8 cellular contexts compared by ENCODE assay signal in genomic region chr12:122420471-122421262, GRCh38. TPM values are rescaled to one million over a fixed set of nuclear protein-coding genes. Genes with fewer than 3 reads are reported as not detected.
DNase-seq lines count a peak whose midpoint lies in the region; ATAC-seq and TF ChIP-seq lines count a peak whose summit lies in the region.

No MANE protein-coding gene starts in this region.

- peak overlapping the region; percentile 93 to 100 (median 97) for H3K9ac ChIP-seq in BLaER1 treated with 17β-estradiol and CSF1 and Interleukin-3, amounts not matched to agents 10 nM and 100 nM
- peak overlapping the region; percentile 83 to 94 for H3K9ac ChIP-seq in duodenal mucosa (ENCODE audit: low read depth in 1 of 2, low read length in 2 of 2)

- ATAC-seq in HG03469 (IDR thresholded peaks at IDR 0.05; ENCODE audit: unreplicated experiment) (no peak), HG03457 (IDR thresholded peaks at IDR 0.05; ENCODE audit: unreplicated experiment) (no peak)

- H3K4me3 ChIP-seq in BLaER1 treated with 17β-estradiol and CSF1 and Interleukin-3, amounts not matched to agents 10 nM and 100 nM: peak overlapping the region; percentile 78 to 97 (median 92)
- H3K4me3 ChIP-seq in NB4 (ENCODE audit: low read depth, low read length) (peak overlapping the region; percentile 96), duodenal mucosa (ENCODE audit: low read depth in 1 of 2, low read length in 2 of 2) (peak overlapping the region; percentile 76 to 82)

- H3K27me3 Mint-ChIP-seq in neural crest cell (ENCODE audit: low read depth): no peaks in the 10 kb centered on the region

- H3K36me3 ChIP-seq in BLaER1 treated with 17β-estradiol and CSF1 and Interleukin-3, amounts not matched to agents 10 nM and 100 nM: peaks cover 0 to 22% (median 16%) of the 10 kb centered on the region in 11 experiments; a peak in 16 of 22 replicates
- H3K36me3 ChIP-seq in duodenal mucosa (ENCODE audit: control insufficient read depth in 1 of 2, insufficient read depth in 2 of 2, low read length in 2 of 2): peaks cover 0 to 3% of the 10 kb centered on the region in 2 donors

- peak overlapping the region; percentile 73 for H3K27ac Mint-ChIP-seq in neural crest cell (ENCODE audit: unreplicated experiment)

- H3K4me2 ChIP-seq in BLaER1 treated with 17β-estradiol and CSF1 and Interleukin-3, amounts not matched to agents 10 nM and 100 nM: peak overlapping the region; percentile 95 to 100 (median 98)

- peak overlapping the region; percentile 19 to 99 (median 95); a peak in 20 of 22 replicates for H3K27ac ChIP-seq in BLaER1 treated with 17β-estradiol and CSF1 and Interleukin-3, amounts not matched to agents 10 nM and 100 nM
- H3K27ac ChIP-seq in duodenal mucosa (ENCODE audit: low read depth, low read length): no peak overlapping the region

- DNase-seq in NB4 (ENCODE audit: low read depth): no peak
- DNase-seq in neural crest cell (ENCODE audit: low read depth, low spot score): no peak
- DNase-seq in dermis blood vessel endothelial cell: no peak
- no peak for DNase-seq in D341Med (ENCODE audit: low spot score)

- H3K4me1 Mint-ChIP-seq in neural crest cell: peaks cover 38% of the 10 kb centered on the region

- TF ChIP-seq POLR2A in NB4 (IDR thresholded peaks at IDR 0.05; ENCODE audit: extremely low read depth, insufficient read length): no peak

- H3K9me3 Mint-ChIP-seq in neural crest cell: no peaks in the 10 kb centered on the region

- peaks cover 37 to 50% (median 40%) of the 10 kb centered on the region in 10 experiments for H3K4me1 ChIP-seq in BLaER1 treated with 17β-estradiol and CSF1 and Interleukin-3, amounts not matched to agents 10 nM and 100 nM
- peaks cover 7 to 20% of the 10 kb centered on the region in 2 donors for H3K4me1 ChIP-seq in duodenal mucosa (ENCODE audit: control insufficient read depth in 1 of 2, insufficient read depth in 2 of 2, low read length in 2 of 2)

- H3K27me3 ChIP-seq in BLaER1 treated with 17β-estradiol and CSF1 and Interleukin-3, amounts not matched to agents 10 nM and 100 nM: peaks cover 0 to 7% (median 0%) of the 10 kb centered on the region in 11 experiments; a peak in 4 of 22 replicates
- no peaks in the 10 kb centered on the region for H3K27me3 ChIP-seq in duodenal mucosa (ENCODE audit: control insufficient read depth in 1 of 2, insufficient read depth in 2 of 2, low read length in 2 of 2)

- peaks cover 9 to 55% (median 39%) of the 10 kb centered on the region in 11 experiments; a peak in 18 of 22 replicates for H4K20me1 ChIP-seq in BLaER1 treated with 17β-estradiol and CSF1 and Interleukin-3, amounts not matched to agents 10 nM and 100 nM

- H3K36me3 Mint-ChIP-seq in neural crest cell (ENCODE audit: low read depth): no peaks in the 10 kb centered on the region

- H3K9me3 ChIP-seq in BLaER1 treated with 17β-estradiol and CSF1 and Interleukin-3, amounts not matched to agents 10 nM and 100 nM (replicated peaks in 1 of 11): no peaks in the 10 kb centered on the region
- H3K9me3 ChIP-seq in duodenal mucosa (ENCODE audit: control insufficient read depth in 1 of 2, low read length in 2 of 2): no peaks in the 10 kb centered on the region

- no peak for TF ChIP-seq CTCF in NB4 (IDR thresholded peaks at IDR 0.05; ENCODE audit: low read depth, low read length)
- no peak for TF ChIP-seq CTCF in neural crest cell (conservative IDR thresholded peaks at IDR 0.05)

- H3K4me3 Mint-ChIP-seq in neural crest cell: peak overlapping the region; percentile 97

RNA-seq across cellular contexts. Expression of gene CLIP1, which starts 1.8 kb away (rescaled TPM):
- 55.8 and 56.9 TPM in 2 replicates for total RNA-seq in neural crest cell
- 49.5 and 51.1 TPM in 2 replicates for total RNA-seq in dermis blood vessel endothelial cell
